In genomic region chr6:155397172-155397705, GRCh38 we compare ENCODE assay signal across 2 cellular contexts.
TF ChIP-seq lines count a peak whose summit lies in the region.

No MANE protein-coding gene starts in this region.

TF ChIP-seq in HepG2, 621 proteins besides CTCF, POLR2A, EP300 and RAD21 (continued from another document and continues in another):
- TF ChIP-seq, protein P1, sequence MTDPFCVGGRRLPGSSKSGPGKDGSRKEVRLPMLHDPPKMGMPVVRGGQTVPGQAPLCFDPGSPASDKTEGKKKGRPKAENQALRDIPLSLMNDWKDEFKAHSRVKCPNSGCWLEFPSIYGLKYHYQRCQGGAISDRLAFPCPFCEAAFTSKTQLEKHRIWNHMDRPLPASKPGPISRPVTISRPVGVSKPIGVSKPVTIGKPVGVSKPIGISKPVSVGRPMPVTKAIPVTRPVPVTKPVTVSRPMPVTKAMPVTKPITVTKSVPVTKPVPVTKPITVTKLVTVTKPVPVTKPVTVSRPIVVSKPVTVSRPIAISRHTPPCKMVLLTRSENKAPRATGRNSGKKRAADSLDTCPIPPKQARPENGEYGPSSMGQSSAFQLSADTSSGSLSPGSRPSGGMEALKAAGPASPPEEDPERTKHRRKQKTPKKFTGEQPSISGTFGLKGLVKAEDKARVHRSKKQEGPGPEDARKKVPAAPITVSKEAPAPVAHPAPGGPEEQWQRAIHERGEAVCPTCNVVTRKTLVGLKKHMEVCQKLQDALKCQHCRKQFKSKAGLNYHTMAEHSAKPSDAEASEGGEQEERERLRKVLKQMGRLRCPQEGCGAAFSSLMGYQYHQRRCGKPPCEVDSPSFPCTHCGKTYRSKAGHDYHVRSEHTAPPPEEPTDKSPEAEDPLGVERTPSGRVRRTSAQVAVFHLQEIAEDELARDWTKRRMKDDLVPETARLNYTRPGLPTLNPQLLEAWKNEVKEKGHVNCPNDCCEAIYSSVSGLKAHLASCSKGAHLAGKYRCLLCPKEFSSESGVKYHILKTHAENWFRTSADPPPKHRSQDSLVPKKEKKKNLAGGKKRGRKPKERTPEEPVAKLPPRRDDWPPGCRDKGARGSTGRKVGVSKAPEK (CRISPR knock-in tag; IDR thresholded peaks at IDR 0.05; ENCODE audit: borderline replicate concordance) = no peak
- TF ChIP-seq, protein P2, sequence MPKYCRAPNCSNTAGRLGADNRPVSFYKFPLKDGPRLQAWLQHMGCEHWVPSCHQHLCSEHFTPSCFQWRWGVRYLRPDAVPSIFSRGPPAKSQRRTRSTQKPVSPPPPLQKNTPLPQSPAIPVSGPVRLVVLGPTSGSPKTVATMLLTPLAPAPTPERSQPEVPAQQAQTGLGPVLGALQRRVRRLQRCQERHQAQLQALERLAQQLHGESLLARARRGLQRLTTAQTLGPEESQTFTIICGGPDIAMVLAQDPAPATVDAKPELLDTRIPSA (CRISPR knock-in tag; IDR thresholded peaks at IDR 0.05; ENCODE audit: borderline replicate concordance) = no peak
- no peak for TF ChIP-seq ZNF264 (CRISPR knock-in tag; IDR thresholded peaks at IDR 0.05)
- TF ChIP-seq GABPB1 (CRISPR knock-in tag; IDR thresholded peaks at IDR 0.05) = no peak
- TF ChIP-seq PAXIP1 (CRISPR knock-in tag; conservative IDR thresholded peaks at IDR 0.05) = 0 out of 2 replicates have a peak, but pooled peaks have one; percentile 12
- no peak for TF ChIP-seq BHLHE40 (IDR thresholded peaks at IDR 0.05; ENCODE audit: low read length)
- no peak for TF ChIP-seq RNF2 (conservative IDR thresholded peaks at IDR 0.05; ENCODE audit: low read depth)
- no peak for TF ChIP-seq AKAP8 (CRISPR knock-in tag; IDR thresholded peaks at IDR 0.05)
- TF ChIP-seq GMEB2 (CRISPR knock-in tag; IDR thresholded peaks at IDR 0.05; ENCODE audit: low read depth) = no peak
- TF ChIP-seq U2AF1 (optimal IDR thresholded peaks at IDR 0.05; ENCODE audit: low read depth, low read length) = no peak
- TF ChIP-seq ZNF12 (CRISPR knock-in tag; IDR thresholded peaks at IDR 0.05) = no peak
- TF ChIP-seq, protein P3, sequence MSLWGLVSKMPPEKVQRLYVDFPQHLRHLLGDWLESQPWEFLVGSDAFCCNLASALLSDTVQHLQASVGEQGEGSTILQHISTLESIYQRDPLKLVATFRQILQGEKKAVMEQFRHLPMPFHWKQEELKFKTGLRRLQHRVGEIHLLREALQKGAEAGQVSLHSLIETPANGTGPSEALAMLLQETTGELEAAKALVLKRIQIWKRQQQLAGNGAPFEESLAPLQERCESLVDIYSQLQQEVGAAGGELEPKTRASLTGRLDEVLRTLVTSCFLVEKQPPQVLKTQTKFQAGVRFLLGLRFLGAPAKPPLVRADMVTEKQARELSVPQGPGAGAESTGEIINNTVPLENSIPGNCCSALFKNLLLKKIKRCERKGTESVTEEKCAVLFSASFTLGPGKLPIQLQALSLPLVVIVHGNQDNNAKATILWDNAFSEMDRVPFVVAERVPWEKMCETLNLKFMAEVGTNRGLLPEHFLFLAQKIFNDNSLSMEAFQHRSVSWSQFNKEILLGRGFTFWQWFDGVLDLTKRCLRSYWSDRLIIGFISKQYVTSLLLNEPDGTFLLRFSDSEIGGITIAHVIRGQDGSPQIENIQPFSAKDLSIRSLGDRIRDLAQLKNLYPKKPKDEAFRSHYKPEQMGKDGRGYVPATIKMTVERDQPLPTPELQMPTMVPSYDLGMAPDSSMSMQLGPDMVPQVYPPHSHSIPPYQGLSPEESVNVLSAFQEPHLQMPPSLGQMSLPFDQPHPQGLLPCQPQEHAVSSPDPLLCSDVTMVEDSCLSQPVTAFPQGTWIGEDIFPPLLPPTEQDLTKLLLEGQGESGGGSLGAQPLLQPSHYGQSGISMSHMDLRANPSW (CRISPR knock-in tag; IDR thresholded peaks at IDR 0.05; ENCODE audit: borderline replicate concordance) = no peak
- no peak for TF ChIP-seq ZNF225 (CRISPR knock-in tag; IDR thresholded peaks at IDR 0.05)

TF ChIP-seq in GM12878, 131 proteins besides CTCF, POLR2A, EP300 and RAD21 (continued from another document):
- TF ChIP-seq, protein P4, sequence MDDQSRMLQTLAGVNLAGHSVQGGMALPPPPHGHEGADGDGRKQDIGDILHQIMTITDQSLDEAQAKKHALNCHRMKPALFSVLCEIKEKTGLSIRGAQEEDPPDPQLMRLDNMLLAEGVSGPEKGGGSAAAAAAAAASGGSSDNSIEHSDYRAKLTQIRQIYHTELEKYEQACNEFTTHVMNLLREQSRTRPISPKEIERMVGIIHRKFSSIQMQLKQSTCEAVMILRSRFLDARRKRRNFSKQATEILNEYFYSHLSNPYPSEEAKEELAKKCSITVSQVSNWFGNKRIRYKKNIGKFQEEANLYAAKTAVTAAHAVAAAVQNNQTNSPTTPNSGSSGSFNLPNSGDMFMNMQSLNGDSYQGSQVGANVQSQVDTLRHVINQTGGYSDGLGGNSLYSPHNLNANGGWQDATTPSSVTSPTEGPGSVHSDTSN (IDR thresholded peaks at IDR 0.05; ENCODE audit: insufficient replicate concordance, low read depth, low read length) = no peak
